ENCODE assay signal across 18 cellular contexts in genomic region chr9:130246126-130246525, GRCh38. TPM values are rescaled to one million over a fixed set of nuclear protein-coding genes. Genes with fewer than 3 reads are reported as not detected.
A peak's percentile ranks its signal among the peaks of the same experiment; 100 is the strongest.
DNase-seq lines count a peak whose midpoint lies in the region; ATAC-seq and TF ChIP-seq lines count a peak whose summit lies in the region.
"Had no signal": no experiment of that assay in that cellular context is flagged by ENCODE, and none has a peak within 500 bp of the region (broad histone marks: within the 10 kb centered on the region; RNA-seq: fewer than 3 reads in every experiment).

No MANE protein-coding gene starts in this region.

- no peak overlapping the region for H3K27ac ChIP-seq in sigmoid colon
- no peak overlapping the region for H3K27ac ChIP-seq in body of pancreas
- H3K27ac ChIP-seq: GM23248 had no signal

- peaks cover 20% of the 10 kb centered on the region for H3K27me3 Mint-ChIP-seq in chondrocyte (ENCODE audit: low read depth)
- H3K27me3 Mint-ChIP-seq: IgD-negative memory B cell had no signal

- WGBS in sigmoid colon, 2 donors = 83 to 91% methylated on average over 3 of the region's 3 CpGs
- WGBS in body of pancreas, 2 donors = 90 to 92% methylated on average over 3 of the region's 3 CpGs

- ATAC-seq in HG03095 (IDR thresholded peaks at IDR 0.05; ENCODE audit: unreplicated experiment) (no peak), body of pancreas (no peak)
- ATAC-seq: HCT116, HepG2 had no signal

- no peak overlapping the region for H3K27ac Mint-ChIP-seq in chondrocyte (ENCODE audit: unreplicated experiment)
- H3K27ac Mint-ChIP-seq: CD4-positive, CD25-positive, alpha-beta regulatory T cell; CD8-positive, alpha-beta memory T cell; HFFc6; IgD-negative memory B cell had no signal

- no peak for TF ChIP-seq EP300 in sigmoid colon (IDR thresholded peaks at IDR 0.05)

- DNase-seq in H7 = peak; percentile 27
- DNase-seq in chondrocyte (ENCODE audit: low spot score) = peak; percentile 47
- peak; percentile 67 for DNase-seq in mesenteric fat pad (ENCODE audit: low spot score)
- peak; percentile 36 for DNase-seq in sigmoid colon
- DNase-seq in body of pancreas = no peak
- no peak for DNase-seq in activated gamma-delta T cell (lab: John Stamatoyannopoulos, UW)
- DNase-seq: ACHN; BE2C; C1 segment of cervical spinal cord; CD4-positive, CD25-positive, alpha-beta regulatory T cell; CD8-positive, alpha-beta memory T cell; COR-L47; GM23248; HFFc6 had no signal

- no peak overlapping the region for H3K4me3 Mint-ChIP-seq in chondrocyte (ENCODE audit: unreplicated experiment)
- H3K4me3 Mint-ChIP-seq: CD4-positive, CD25-positive, alpha-beta regulatory T cell; CD8-positive, alpha-beta memory T cell; HFFc6; IgD-negative memory B cell had no signal

- H3K9me3 Mint-ChIP-seq in chondrocyte (ENCODE audit: low read depth) = peaks cover 9% of the 10 kb centered on the region
- H3K9me3 Mint-ChIP-seq: CD8-positive, alpha-beta memory T cell had no signal

- TF ChIP-seq CTCF in chondrocyte (IDR thresholded peaks at IDR 0.05) = no peak
- no peak for TF ChIP-seq CTCF in sigmoid colon (IDR thresholded peaks at IDR 0.05)
- TF ChIP-seq CTCF in body of pancreas (IDR thresholded peaks at IDR 0.05) = no peak

- TF ChIP-seq POLR2A in sigmoid colon (IDR thresholded peaks at IDR 0.05) (no peak), body of pancreas (IDR thresholded peaks at IDR 0.05) (no peak)

- H3K36me3 ChIP-seq in H7 (replicated peaks; ENCODE audit: control insufficient read depth, insufficient read depth, low read length) (no peaks in the 10 kb centered on the region), sigmoid colon (no peaks in the 10 kb centered on the region), body of pancreas (replicated peaks in 1 of 2; ENCODE audit: insufficient read depth in 1 of 2, low read depth in 2 of 2) (no peaks in the 10 kb centered on the region)
- H3K36me3 ChIP-seq: BE2C had no signal

- peaks cover 7% of the 10 kb centered on the region for H3K4me1 Mint-ChIP-seq in chondrocyte (ENCODE audit: low read depth)

- peaks cover 7% of the 10 kb centered on the region for H3K36me3 Mint-ChIP-seq in chondrocyte (ENCODE audit: low read depth)
- H3K36me3 Mint-ChIP-seq: CD4-positive, CD25-positive, alpha-beta regulatory T cell; CD8-positive, alpha-beta memory T cell had no signal

- H3K9me3 ChIP-seq in sigmoid colon (no peaks in the 10 kb centered on the region), body of pancreas (no peaks in the 10 kb centered on the region)
- H3K9me3 ChIP-seq: BE2C had no signal

- intact Hi-C loops in sigmoid colon (cut with DNase I) = no loop called here
- intact Hi-C loops in body of pancreas (cut with DNase I) = loop anchor here (10.0 kb wide), 1 partner anchor 361 kb away; no protein-coding TSS in a partner anchor

- H3K4me1 ChIP-seq in sigmoid colon = peaks cover 0 to 13% (median 11%) of the 10 kb centered on the region in 4 donors
- H3K4me1 ChIP-seq in body of pancreas = peaks cover 9% of the 10 kb centered on the region

- H3K4me3 ChIP-seq in H7 (ENCODE audit: insufficient read depth, low read depth, low read length) = no peak overlapping the region
- no peak overlapping the region for H3K4me3 ChIP-seq in sigmoid colon
- no peak overlapping the region for H3K4me3 ChIP-seq in body of pancreas
- H3K4me3 ChIP-seq: GM23248 had no signal

- H3K27me3 ChIP-seq in H7 (ENCODE audit: control insufficient read depth, insufficient read depth, low read length) (no peaks in the 10 kb centered on the region), sigmoid colon (no peaks in the 10 kb centered on the region), body of pancreas (no peaks in the 10 kb centered on the region)
- H3K27me3 ChIP-seq: BE2C had no signal

RNA-seq across cellular contexts. Expression of gene HMCN2, which starts 19.4 kb away (rescaled TPM):
- total RNA-seq in H7 (2014; rRNA removed; shearing (Covaris generic)) = 2.3 and 5.2 TPM in 2 replicates
- total RNA-seq in chondrocyte (0.05 to 0.36 TPM (median 0.10 TPM) in 3 replicates), mesenteric fat pad (3.1 TPM), sigmoid colon (100 to 1,000 TPM in 1 of 4 donors, 10 to 100 TPM in 2, 1 to 10 TPM in 1; 8.2 to 106 (median 35.7) TPM), body of pancreas (1 to 10 TPM in 1 of 2 donors, under 1 TPM in 1; 0.78 to 3.6 TPM)
- polyA plus RNA-seq in sigmoid colon = 10 to 100 TPM in 1 of 3 donors, 1 to 10 TPM in 2; 3.6 to 44.0 (median 6.0) TPM
- total RNA-seq: CD4-positive, CD25-positive, alpha-beta regulatory T cell; CD8-positive, alpha-beta memory T cell; GM23248 had no signal
- polyA plus RNA-seq: CD4-positive, CD25-positive, alpha-beta regulatory T cell; CD8-positive, alpha-beta memory T cell; GM23248; HepG2; IgD-negative memory B cell had no signal

Comparison
In these comparisons a context has a peak if more than half of its experiments do, and no peak if none do; other contexts are left out.
1. DNase-seq: peak in H7 (single experiment), chondrocyte (single experiment), mesenteric fat pad (single experiment) and sigmoid colon (single experiment); none in body of pancreas (0 of 4) and activated gamma-delta T cell (single experiment).